In the genomic region with DNA sequence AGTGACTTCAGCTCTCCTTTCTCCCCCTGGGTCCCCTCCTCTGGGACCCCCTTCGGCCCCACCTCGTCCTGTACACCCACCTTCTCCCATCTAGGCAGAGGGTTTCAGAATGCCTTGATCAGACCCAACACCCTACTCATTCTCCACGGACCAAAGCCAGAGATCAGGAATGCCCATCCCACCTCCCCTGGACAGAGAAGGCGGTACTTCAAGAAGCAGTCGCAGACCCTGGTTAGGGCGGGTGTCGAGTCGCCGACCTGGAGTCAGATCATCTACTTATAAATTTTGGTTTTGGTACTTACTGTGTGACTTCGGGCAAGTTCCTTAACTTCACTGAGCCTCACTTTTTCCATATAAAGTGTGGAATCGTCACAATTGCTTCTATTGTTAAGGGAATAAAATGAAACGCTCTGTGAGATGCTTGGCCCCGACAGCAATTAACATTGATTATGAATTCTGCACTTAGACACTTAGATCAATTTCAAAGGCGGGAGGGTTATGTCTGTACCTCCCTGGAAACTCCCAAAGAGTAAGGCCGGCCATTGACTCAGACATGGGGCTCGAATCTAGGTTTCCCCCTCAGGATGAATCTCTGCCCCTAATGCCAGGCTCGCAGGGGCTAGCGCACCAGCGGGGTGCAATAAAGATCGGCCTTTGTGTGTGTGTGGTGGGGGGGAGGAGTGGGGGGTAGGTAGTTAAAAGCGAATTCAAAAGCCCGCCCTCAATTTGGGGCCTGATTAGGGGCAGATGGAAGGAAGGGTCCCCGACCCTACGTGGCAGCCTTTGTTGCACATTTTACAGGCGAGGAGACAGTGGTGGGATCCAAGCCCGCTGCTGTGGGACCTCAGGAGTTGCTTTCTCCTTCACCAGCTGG, we compare ENCODE assay signal across 14 cellular contexts. TPM values are rescaled to one million over a fixed set of nuclear protein-coding genes. Genes with fewer than 3 reads are reported as not detected.
DNase-seq lines count a peak whose midpoint lies in the region; ATAC-seq and TF ChIP-seq lines count a peak whose summit lies in the region.
"Had no signal": no experiment of that assay in that cellular context is flagged by ENCODE, and none has a peak within 500 bp of the region (broad histone marks: within the 10 kb centered on the region; RNA-seq: fewer than 3 reads in every experiment).

No MANE protein-coding gene starts in this region.

- TF ChIP-seq RAD21 in SK-N-SH (IDR thresholded peaks at IDR 0.05; ENCODE audit: low read length): no peak

- H3K27me3 ChIP-seq in SK-N-SH (ENCODE audit: insufficient read depth) (peaks cover 99% of the 10 kb centered on the region), H7 (ENCODE audit: control insufficient read depth, insufficient read depth, low read length) (peaks cover 100% of the 10 kb centered on the region), osteoblast (ENCODE audit: insufficient read depth, low read length) (peaks cover 87% of the 10 kb centered on the region)

- H3K4me2 ChIP-seq in SK-N-SH (no peak overlapping the region), osteoblast (ENCODE audit: insufficient read depth, low read length) (no peak overlapping the region)

- no peak overlapping the region for H3K4me3 ChIP-seq in SK-N-SH (ENCODE audit: low read depth in 2 of 2, low read length in 1 of 2)
- no peak overlapping the region for H3K4me3 ChIP-seq in H7 (ENCODE audit: insufficient read depth, low read depth, low read length)
- H3K4me3 ChIP-seq in iPS-18c (ENCODE audit: insufficient read depth, low read depth, low read length): 0 out of 2 replicates have a peak overlapping the region, but pooled peaks have one; percentile 4
- H3K4me3 ChIP-seq in osteoblast (ENCODE audit: insufficient read depth, low read length): no peak overlapping the region
- H3K4me3 ChIP-seq: BLaER1 treated with 17β-estradiol and CSF1 and Interleukin-3, amounts not matched to agents 10 nM and 100 nM had no signal

- H3K79me2 ChIP-seq in SK-N-SH (ENCODE audit: insufficient read depth) (no peaks in the 10 kb centered on the region), osteoblast (ENCODE audit: insufficient read depth, low read length) (no peaks in the 10 kb centered on the region)

- POLR2A ChIA-PET in SK-N-SH (lab: Yijun Ruan, JAX): no interaction called here
- POLR2A ChIA-PET in GM10248 (lab: Yijun Ruan, JAX): no interaction called here

- TF ChIP-seq EP300 in SK-N-SH (IDR thresholded peaks at IDR 0.05; ENCODE audit: borderline replicate concordance in 1 of 2, low read depth in 1 of 2, low read length in 1 of 2): no peak

- no peak overlapping the region for H3K27ac ChIP-seq in SK-N-SH (ENCODE audit: low read depth in 2 of 2, low read length in 1 of 2)
- H3K27ac ChIP-seq in osteoblast (ENCODE audit: low read depth, low read length): no peak overlapping the region
- H3K27ac ChIP-seq: BLaER1 treated with 17β-estradiol and CSF1 and Interleukin-3, amounts not matched to agents 10 nM and 100 nM had no signal

- peaks cover 0 to 3% of the 10 kb centered on the region in 2 experiments; a peak in 1 of 4 replicates for H3K4me1 ChIP-seq in SK-N-SH (ENCODE audit: control insufficient read depth in 1 of 2, insufficient read depth in 2 of 2, low read depth in 1 of 2, low read length in 1 of 2)
- no peaks in the 10 kb centered on the region for H3K4me1 ChIP-seq in osteoblast (ENCODE audit: insufficient read depth, low read length)

- ATAC-seq in SK-N-SH treated with all-trans-retinoic acid at 6 μM for 48 hours: no peak

- H4K20me1 ChIP-seq in SK-N-SH (ENCODE audit: insufficient read depth) (peaks cover 3% of the 10 kb centered on the region; the same call in 1 of the 2 replicates), osteoblast (ENCODE audit: insufficient read depth, low read length) (no peaks in the 10 kb centered on the region)

- H3F3A ChIP-seq in SK-N-SH (replicated peaks; ENCODE audit: insufficient read depth): no peaks in the 10 kb centered on the region

- WGBS in SK-N-SH (ENCODE audit: low lambda C conversion rate): 7% methylated on average over 23 of the region's 26 CpGs

- H3K9me2 ChIP-seq in SK-N-SH: no peaks in the 10 kb centered on the region

- CTCF ChIA-PET in SK-N-SH (lab: Yijun Ruan, JAX) (interaction anchor here (1.1 to 2.7 kb wide), 3 partner anchors 11 to 381 kb away, joined by 3 to 9 read pairs (median 5); no protein-coding TSS in a partner anchor), GM10248 (lab: Yijun Ruan, JAX) (no interaction called here)

- H3K36me3 ChIP-seq in SK-N-SH (replicated peaks in 1 of 2; ENCODE audit: control insufficient read depth in 1 of 2, insufficient read depth in 2 of 2, low read length in 1 of 2) (no peaks in the 10 kb centered on the region), H7 (replicated peaks; ENCODE audit: control insufficient read depth, insufficient read depth, low read length) (no peaks in the 10 kb centered on the region), osteoblast (ENCODE audit: insufficient read depth, low read length) (no peaks in the 10 kb centered on the region)
- H3K36me3 ChIP-seq: BLaER1 treated with 17β-estradiol and CSF1 and Interleukin-3, amounts not matched to agents 10 nM and 100 nM had no signal

- H3K9ac ChIP-seq in SK-N-SH: no peak overlapping the region
- H3K9ac ChIP-seq: BLaER1 treated with 17β-estradiol and CSF1 and Interleukin-3, amounts not matched to agents 10 nM and 100 nM had no signal

- TF ChIP-seq CTCF in SK-N-SH (IDR thresholded peaks at IDR 0.05) (no peak), osteoblast (IDR thresholded peaks at IDR 0.05; ENCODE audit: extremely low read depth, low read depth, low read length) (no peak), GM10248 (IDR thresholded peaks at IDR 0.05; ENCODE audit: control extremely low read depth, extremely low read depth, low read depth, missing control alignments) (no peak)

- DNase-seq in SK-N-SH: no peak
- peak; percentile 56 for DNase-seq in H7
- DNase-seq in osteoblast (ENCODE audit: insufficient read length, low spot score, missing footprints): peak; percentile 70
- DNase-seq in effector CD8-positive, alpha-beta T cell (lab: John Stamatoyannopoulos, UW): no peak
- DNase-seq in GM10248 (ENCODE audit: extremely low spot score): no peak
- no peak for DNase-seq in mucosa of gallbladder (ENCODE audit: low spot score)
- DNase-seq: 8988T; HCEC 1CT; NCI-H1417 treated with DMSO at 0.1 percent for 48 hours; NCI-H2227 treated with DMSO at 0.1 percent for 48 hours; NK-92 treated with Interleukin-12 subunit alpha and Interleukin-12 subunit beta, amount 100 ng/mL, for 24 hours had no signal

- no peak overlapping the region for H2AFZ ChIP-seq in SK-N-SH (ENCODE audit: low read depth)
- H2AFZ ChIP-seq in osteoblast (ENCODE audit: low read length): no peak overlapping the region

- H3K9me3 ChIP-seq in SK-N-SH (no peaks in the 10 kb centered on the region), iPS-18c (ENCODE audit: control insufficient read depth, insufficient read depth, low read length) (peaks cover 5% of the 10 kb centered on the region), osteoblast (ENCODE audit: low read depth, low read length) (no peaks in the 10 kb centered on the region)

TF ChIP-seq in SK-N-SH, 30 proteins besides CTCF, POLR2A, EP300 and RAD21:
- TF ChIP-seq, protein P1, sequence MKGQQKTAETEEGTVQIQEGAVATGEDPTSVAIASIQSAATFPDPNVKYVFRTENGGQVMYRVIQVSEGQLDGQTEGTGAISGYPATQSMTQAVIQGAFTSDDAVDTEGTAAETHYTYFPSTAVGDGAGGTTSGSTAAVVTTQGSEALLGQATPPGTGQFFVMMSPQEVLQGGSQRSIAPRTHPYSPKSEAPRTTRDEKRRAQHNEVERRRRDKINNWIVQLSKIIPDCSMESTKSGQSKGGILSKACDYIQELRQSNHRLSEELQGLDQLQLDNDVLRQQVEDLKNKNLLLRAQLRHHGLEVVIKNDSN (IDR thresholded peaks at IDR 0.05; ENCODE audit: borderline replicate concordance, low read depth): no peak
- TF ChIP-seq EZH2phosphoT487 (IDR thresholded peaks at IDR 0.05; ENCODE audit: borderline replicate concordance, low read depth) (peak; percentile 41; the same call in 1 of the 2 replicates), MXI1 (IDR thresholded peaks at IDR 0.05; ENCODE audit: low read depth, low read length) (no peak), RFX5 (IDR thresholded peaks at IDR 0.05; ENCODE audit: low read length) (no peak), NFIC (IDR thresholded peaks at IDR 0.05; ENCODE audit: borderline replicate concordance) (no peak), FOXJ3 (CRISPR knock-in tag; IDR thresholded peaks at IDR 0.05) (no peak)

TF ChIP-seq in SK-N-SH treated with all-trans-retinoic acid at 6 μM for 48 hours, 23 proteins besides CTCF, POLR2A, EP300 and RAD21 (continues in another document):
- TF ChIP-seq BACH2 (CRISPR knock-in tag; IDR thresholded peaks at IDR 0.05; ENCODE audit: borderline replicate concordance): no peak
- TF ChIP-seq ZNF565 (CRISPR knock-in tag; conservative IDR thresholded peaks at IDR 0.05; ENCODE audit: low read depth): no peak
- TF ChIP-seq, protein P2, sequence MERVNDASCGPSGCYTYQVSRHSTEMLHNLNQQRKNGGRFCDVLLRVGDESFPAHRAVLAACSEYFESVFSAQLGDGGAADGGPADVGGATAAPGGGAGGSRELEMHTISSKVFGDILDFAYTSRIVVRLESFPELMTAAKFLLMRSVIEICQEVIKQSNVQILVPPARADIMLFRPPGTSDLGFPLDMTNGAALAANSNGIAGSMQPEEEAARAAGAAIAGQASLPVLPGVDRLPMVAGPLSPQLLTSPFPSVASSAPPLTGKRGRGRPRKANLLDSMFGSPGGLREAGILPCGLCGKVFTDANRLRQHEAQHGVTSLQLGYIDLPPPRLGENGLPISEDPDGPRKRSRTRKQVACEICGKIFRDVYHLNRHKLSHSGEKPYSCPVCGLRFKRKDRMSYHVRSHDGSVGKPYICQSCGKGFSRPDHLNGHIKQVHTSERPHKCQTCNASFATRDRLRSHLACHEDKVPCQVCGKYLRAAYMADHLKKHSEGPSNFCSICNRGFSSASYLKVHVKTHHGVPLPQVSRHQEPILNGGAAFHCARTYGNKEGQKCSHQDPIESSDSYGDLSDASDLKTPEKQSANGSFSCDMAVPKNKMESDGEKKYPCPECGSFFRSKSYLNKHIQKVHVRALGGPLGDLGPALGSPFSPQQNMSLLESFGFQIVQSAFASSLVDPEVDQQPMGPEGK (CRISPR knock-in tag; IDR thresholded peaks at IDR 0.05; ENCODE audit: borderline replicate concordance): no peak
- no peak for TF ChIP-seq ZFP3 (CRISPR knock-in tag; IDR thresholded peaks at IDR 0.05)
- no peak for TF ChIP-seq PPARA (CRISPR knock-in tag; IDR thresholded peaks at IDR 0.05; ENCODE audit: borderline replicate concordance)
- no peak for TF ChIP-seq TCF4 (CRISPR knock-in tag; IDR thresholded peaks at IDR 0.05; ENCODE audit: borderline replicate concordance)

RNA-seq across cellular contexts. Expression of a gene that starts 9.3 kb away (rescaled TPM):
- 1.5 and 2.1 TPM in 2 replicates for polyA plus RNA-seq in SK-N-SH (2012; rRNA removed)
- polyA plus RNA-seq in SK-N-SH (2012; cell fraction: cytosol; rRNA removed): 0.97 and 1.7 TPM in 2 replicates
- polyA plus RNA-seq in SK-N-SH (2012; cell fraction: nucleus; rRNA removed): 0.99 and 1.4 TPM in 2 replicates
- total RNA-seq in H7 (2014; rRNA removed; shearing (Covaris generic)): 0.07 and 0.67 TPM in 2 replicates
- total RNA-seq in osteoblast (2.9 and 3.8 TPM in 2 replicates), mucosa of gallbladder (1.2 TPM)

Comparison
In these comparisons a context has a peak if more than half of its experiments do, and no peak if none do; other contexts are left out.
1. DNase-seq: peak in H7 (single experiment) and osteoblast (single experiment); none in SK-N-SH (single experiment), effector CD8-positive, alpha-beta T cell (single experiment), GM10248 (single experiment) and mucosa of gallbladder (single experiment).